Comparison of ENCODE assay signal across 9 cellular contexts in genomic region chr5:132414634-132415377, GRCh38. TPM values are rescaled to one million over a fixed set of nuclear protein-coding genes. Genes with fewer than 3 reads are reported as not detected.
DNase-seq lines count a peak whose midpoint lies in the region; ATAC-seq and TF ChIP-seq lines count a peak whose summit lies in the region.
"Had no signal": no experiment of that assay in that cellular context is flagged by ENCODE, and none has a peak within 500 bp of the region (broad histone marks: within the 10 kb centered on the region; RNA-seq: fewer than 3 reads in every experiment).

No MANE protein-coding gene starts in this region.

- peak overlapping the region; percentile 44; the same call in 1 of the 2 replicates for H2BK120ac ChIP-seq in IMR-90 (ENCODE audit: low read depth, low read length)

- no peak overlapping the region for H2AK9ac ChIP-seq in IMR-90 (replicated peaks; ENCODE audit: low read depth, low read length, poor library complexity)

- peak overlapping the region in 1 of 2 experiments; percentile 44; a peak in 3 of 4 replicates for H4K8ac ChIP-seq in IMR-90 (ENCODE audit: low read depth in 2 of 2, low read length in 2 of 2)

- H3K14ac ChIP-seq in IMR-90 (replicated peaks; ENCODE audit: low read depth, low read length) = peak overlapping the region; percentile 18

- dilution Hi-C loops in IMR-90 (cut with HindIII; ENCODE audit: low sequenced_read_pairs, unreplicated experiment) = no loop called here

- H3K9me3 ChIP-seq in IMR-90 (ENCODE audit: control insufficient read depth, insufficient read depth, low read length) (no peaks in the 10 kb centered on the region), mucosa of rectum (ENCODE audit: control insufficient read depth in 2 of 2, low read length in 2 of 2) (no peaks in the 10 kb centered on the region)

- WGBS in IMR-90 (ENCODE audit: extremely low coverage in 2 of 2, insufficient read length in 1 of 2), 2 experiments = no CpG with 5 or more reads among the region's 5 CpGs

- in situ Hi-C loops in IMR-90 (cut with MboI; ENCODE audit: low sequenced_read_pairs) = no loop called here

- H3K4me2 ChIP-seq in IMR-90 (ENCODE audit: low read depth, low read length) = peak overlapping the region; percentile 75

- peak overlapping the region in 1 of 2 donors; percentile 61 for H3K4me3 Mint-ChIP-seq in CD14-positive monocyte

- BruUV-seq in IMR-90 (replicated peaks; lab: Mats Ljungman, UMichigan) = no TSS peak

- H2AK5ac ChIP-seq in IMR-90 (ENCODE audit: low read depth, low read length) = no peak overlapping the region; the same call in 1 of the 2 replicates

- no peak overlapping the region for H2AFZ ChIP-seq in IMR-90 (replicated peaks; ENCODE audit: low read length, poor library complexity)

- peaks cover 29% of the 10 kb centered on the region in 2 donors for H3K36me3 Mint-ChIP-seq in CD14-positive monocyte

- 0 out of 2 replicates have a peak overlapping the region, but pooled peaks have one; percentile 2 for H3K23ac ChIP-seq in IMR-90 (ENCODE audit: low read depth, low read length)

- POLR2A ChIA-PET in IMR-90 (lab: Charles Lee; ENCODE audit: unreplicated experiment) = interaction anchor here (0.9 kb wide), 1 partner anchor 75 kb away, joined by 3 read pairs; no protein-coding TSS in a partner anchor

- 0 out of 2 replicates have a peak overlapping the region, but pooled peaks have one; percentile 4 for H3K56ac ChIP-seq in IMR-90 (ENCODE audit: extremely low read depth, insufficient read depth, low read length)

- no peak overlapping the region for H4K5ac ChIP-seq in IMR-90 (ENCODE audit: low read depth, low read length)

- no peak overlapping the region for H3K4me3 ChIP-seq in IMR-90 (ENCODE audit: insufficient read depth, low read depth, low read length)
- peak overlapping the region; percentile 6 to 49 for H3K4me3 ChIP-seq in mucosa of rectum (ENCODE audit: low read length in 2 of 2)

- no peak for DNase-seq in CD14-positive monocyte (ENCODE audit: low spot score)
- no peak for DNase-seq in IMR-90
- peak; percentile 84 for DNase-seq in astrocyte of the hippocampus (ENCODE audit: low read depth, low spot score)
- no peak for DNase-seq in islet precursor cell
- no peak for DNase-seq in pons (ENCODE audit: low spot score)
- DNase-seq: stimulated activated naive CD4-positive, alpha-beta T cell treated with Interleukin-2 at 50 U/mL for 16 hours had no signal

- peaks cover 0 to 1% (median 0%) of the 10 kb centered on the region in 3 donors for H3K27me3 Mint-ChIP-seq in CD14-positive monocyte (ENCODE audit: low read depth in 3 of 3)

- no peak for TF ChIP-seq POLR2A in IMR-90 (IDR thresholded peaks at IDR 0.05; ENCODE audit: low read depth, low read length)

- peak overlapping the region in 4 of 7 donors; percentile 53 to 80 (median 70) for H3K27ac Mint-ChIP-seq in CD14-positive monocyte

- peak overlapping the region; percentile 30; the same call in 1 of the 2 replicates for H4K91ac ChIP-seq in IMR-90 (ENCODE audit: insufficient read depth, low read depth, low read length)

- ATAC-seq in IMR-90 (ENCODE audit: low read depth) (peak; percentile 13; the same call in 1 of the 2 replicates), GM21825 (IDR thresholded peaks at IDR 0.05; ENCODE audit: unreplicated experiment) (no peak), HG02763 (IDR thresholded peaks at IDR 0.05; ENCODE audit: unreplicated experiment) (no peak)

- H3K79me1 ChIP-seq in IMR-90 (ENCODE audit: low read depth in 1 of 2, low read length in 2 of 2) = peaks cover 11 to 55% of the 10 kb centered on the region in 2 experiments

- H3K4me1 ChIP-seq in IMR-90 (ENCODE audit: control insufficient read depth, insufficient read depth, low read length) = peaks cover 19% of the 10 kb centered on the region
- peaks cover 44 to 56% of the 10 kb centered on the region in 2 donors for H3K4me1 ChIP-seq in mucosa of rectum (ENCODE audit: control insufficient read depth in 2 of 2, insufficient read depth in 2 of 2, low read length in 2 of 2)

- H3K27ac ChIP-seq in IMR-90 (ENCODE audit: insufficient read depth, low read length) = no peak overlapping the region
- peak overlapping the region; percentile 70 to 77 for H3K27ac ChIP-seq in mucosa of rectum (ENCODE audit: low read depth in 2 of 2, low read length in 2 of 2)

- TF ChIP-seq RAD21 in IMR-90 (IDR thresholded peaks at IDR 0.05; ENCODE audit: low read length) = no peak

- H3K18ac ChIP-seq in IMR-90 (ENCODE audit: low read depth, low read length) = peak overlapping the region; percentile 61; the same call in 1 of the 2 replicates

- peak overlapping the region; percentile 47 for H2BK5ac ChIP-seq in IMR-90 (ENCODE audit: low read depth, low read length, poor library complexity, severe bottlenecking)

- 0 out of 3 replicates have a peak overlapping the region, but pooled peaks have one; percentile 49 for H2BK15ac ChIP-seq in IMR-90 (ENCODE audit: low read depth, low read length)

- TF ChIP-seq CTCF in CD14-positive monocyte (IDR thresholded peaks at IDR 0.05) = no peak
- no peak for TF ChIP-seq CTCF in IMR-90 (conservative IDR thresholded peaks at IDR 0.05; ENCODE audit: low read depth, low read length)

- H2BK20ac ChIP-seq in IMR-90 (ENCODE audit: low read depth, low read length) = peak overlapping the region; percentile 69; the same call in 1 of the 2 replicates

- intact Hi-C loops in CD14-positive monocyte (cut with micrococcal nuclease) = loop anchor here (5.0 kb wide), 1 partner anchor 72 kb away; no protein-coding TSS in a partner anchor
- intact Hi-C loops in IMR-90 (cut with micrococcal nuclease) = no loop called here

- no peak overlapping the region; the same call in 1 of the 2 replicates for H3K4ac ChIP-seq in IMR-90 (ENCODE audit: low read depth, low read length)

- peaks cover 7% of the 10 kb centered on the region for H3K9me1 ChIP-seq in IMR-90 (ENCODE audit: insufficient read depth, low read length)

- CTCF ChIA-PET in IMR-90 (lab: Yijun Ruan, JAX) = interaction anchor here (0.8 to 1.2 kb wide), 3 partner anchors 11 to 74 kb away, joined by 3 read pairs; no protein-coding TSS in a partner anchor

- H3K9me3 Mint-ChIP-seq in CD14-positive monocyte = peaks cover 0 to 3% (median 0%) of the 10 kb centered on the region in 7 donors

- H3K9ac ChIP-seq in IMR-90 (ENCODE audit: low read depth, low read length) = no peak overlapping the region
- H3K9ac ChIP-seq in mucosa of rectum (ENCODE audit: low read depth in 1 of 2, low read length in 2 of 2) = peak overlapping the region; percentile 49 to 53

- H4K20me1 ChIP-seq in IMR-90 (ENCODE audit: insufficient read depth, low read length) = no peaks in the 10 kb centered on the region

- H3K4me1 Mint-ChIP-seq in CD14-positive monocyte = peaks cover 84% of the 10 kb centered on the region

- H3K27me3 ChIP-seq in IMR-90 (ENCODE audit: control insufficient read depth, insufficient read depth, low read length) = no peaks in the 10 kb centered on the region
- H3K27me3 ChIP-seq in mucosa of rectum (ENCODE audit: control insufficient read depth in 2 of 2, insufficient read depth in 2 of 2, low read length in 2 of 2) = no peaks in the 10 kb centered on the region

- H3K36me3 ChIP-seq in IMR-90 (ENCODE audit: control insufficient read depth, insufficient read depth, low read length) (no peaks in the 10 kb centered on the region), mucosa of rectum (ENCODE audit: control insufficient read depth in 2 of 2, insufficient read depth in 2 of 2, low read length in 2 of 2) (peaks cover 0 to 5% of the 10 kb centered on the region in 2 donors)

TF ChIP-seq in IMR-90, 13 proteins besides CTCF, POLR2A, EP300 and RAD21:
- no peak for TF ChIP-seq MAZ (IDR thresholded peaks at IDR 0.05; ENCODE audit: borderline replicate concordance, low read depth, low read length)
- TF ChIP-seq MXI1 (IDR thresholded peaks at IDR 0.05; ENCODE audit: borderline replicate concordance, low read depth, low read length) = no peak
- no peak for TF ChIP-seq CHD1 (IDR thresholded peaks at IDR 0.05; ENCODE audit: low read depth, low read length)
- no peak for TF ChIP-seq RFX5 (IDR thresholded peaks at IDR 0.05; ENCODE audit: low read depth, low read length)
- TF ChIP-seq NFE2L2 (IDR thresholded peaks at IDR 0.05; ENCODE audit: low read depth, low read length) = no peak

RNA-seq across cellular contexts. Expression of gene SLC22A5, which starts 45.3 kb away (rescaled TPM):
- polyA plus RNA-seq in CD14-positive monocyte (1 to 10 TPM; 2.4 to 3.5 TPM), IMR-90 (2012; rRNA removed) (6.0 and 7.1 TPM in 2 replicates)
- total RNA-seq in IMR-90 (2012; rRNA removed) = 3.6 and 6.1 TPM in 2 replicates
- polyA plus RNA-seq in IMR-90 (2012; cell fraction: cytosol; rRNA removed) = 1.3 and 4.2 TPM in 2 replicates
- polyA plus RNA-seq in IMR-90 (2012; cell fraction: nucleus; rRNA removed; ENCODE audit: low replicate concordance) = 28.5 and 37.6 TPM in 2 replicates
